In genomic region chr1:18307329-18307898, GRCh38 we compare ENCODE assay signal across 26 cellular contexts.
"Had no signal": no experiment of that assay in that cellular context is flagged by ENCODE, and none has a peak within 500 bp of the region (broad histone marks: within the 10 kb centered on the region; RNA-seq: fewer than 3 reads in every experiment).

No MANE protein-coding gene starts in this region.

- H3K36me3 ChIP-seq: neural progenitor cell, ovary, spleen, stomach, thoracic aorta, thyroid gland, tibial nerve, upper lobe of left lung, vagina had no signal

- H3K9ac ChIP-seq: neural progenitor cell, parathyroid adenoma had no signal

- DNase-seq: natural killer cell; occipital lobe; ovary; psoas muscle; right cardiac atrium; spleen; stimulated activated CD4-positive, alpha-beta T cell treated with anti-CD3 and anti-CD28 coated beads, Interleukin-12 subunit alpha, Interleukin-12 subunit beta, amount 100 ng/mL, for 4 hours; stimulated activated CD4-positive, alpha-beta T cell treated with anti-CD3 and anti-CD28 coated beads, Interleukin-1b, Interleukin-23, amount 100 ng/mL, for 48 hours; stimulated activated CD4-positive, alpha-beta T cell treated with anti-CD3 and anti-CD28 coated beads, Interleukin-4, amount 100 ng/mL, for 1 hour; stimulated activated CD4-positive, alpha-beta T cell treated with anti-CD3 and anti-CD28 coated beads, Interleukin-4, amount 100 ng/mL, for 4 hours; stimulated activated CD8-positive, alpha-beta memory T cell treated with anti-CD3 and anti-CD28 coated beads, Interleukin-4, amount 100 ng/mL, for 48 hours; stimulated activated naive CD4-positive, alpha-beta T cell treated with Interleukin-2 at 50 U/mL for 16 hours; stomach; thyroid gland; trophoblast cell; upper lobe of left lung had no signal

- ATAC-seq: natural killer cell; psoas muscle; right cardiac atrium; sciatic nerve; stimulated activated memory B cell treated with anti-CD40 and anti-IgM and Interleukin-4, amounts not matched to agents 10 μg/mL and 1 μg/mL and 100 μg/mL, for 72 hours had no signal

- H3K27me3 ChIP-seq: neural progenitor cell, ovary, thyroid gland, upper lobe of left lung, vagina had no signal

- H2AFZ ChIP-seq: neural progenitor cell, parathyroid adenoma had no signal

- H3K4me1 ChIP-seq: neural progenitor cell, parathyroid adenoma, psoas muscle, spleen, stomach, thyroid gland, tibial nerve, upper lobe of left lung, vagina had no signal

- H3K4me2 ChIP-seq: neural progenitor cell, smooth muscle cell had no signal

- H3K27ac ChIP-seq: neural progenitor cell, ovary, parathyroid adenoma, psoas muscle, skin epidermis, spleen, stomach, thoracic aorta, thyroid gland, tibial nerve, upper lobe of left lung, vagina had no signal

- H3K4me3 ChIP-seq: neural progenitor cell, ovary, psoas muscle, skin epidermis, smooth muscle cell, spleen, stomach, thoracic aorta, thyroid gland, tibial nerve, upper lobe of left lung, vagina had no signal

- H3K79me2 ChIP-seq: parathyroid adenoma had no signal

- H3K9me3 ChIP-seq: psoas muscle, spleen, thoracic aorta, thyroid gland, tibial nerve, upper lobe of left lung, vagina had no signal

- FAIRE-seq: urothelium cell line had no signal
